Comparison of ENCODE assay signal across 15 cellular contexts in the genomic region with DNA sequence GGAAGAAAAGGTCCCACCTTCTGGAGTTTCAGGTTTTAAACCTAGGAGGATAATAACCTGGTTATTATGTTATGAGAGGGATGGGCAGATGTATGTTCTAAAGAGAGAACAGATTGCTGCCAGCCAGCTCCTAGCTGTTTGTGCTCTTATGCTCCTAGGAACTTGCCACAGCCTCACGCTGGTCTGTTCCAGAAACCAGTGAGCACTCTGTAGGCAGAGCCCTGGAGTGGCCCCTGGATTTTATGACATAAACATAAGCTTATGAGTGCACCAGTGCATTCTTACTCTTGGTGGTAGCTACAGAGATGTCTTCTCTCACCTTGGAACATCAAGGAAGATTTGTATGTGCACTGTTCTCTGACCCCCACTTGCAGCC.
"Had no signal": no experiment of that assay in that cellular context is flagged by ENCODE, and none has a peak within 500 bp of the region (broad histone marks: within the 10 kb centered on the region; RNA-seq: fewer than 3 reads in every experiment).

No MANE protein-coding gene starts in this region.

- H3K4me3 ChIP-seq: body of pancreas, transverse colon had no signal

- H3K27ac ChIP-seq: body of pancreas had no signal

- H3K27me3 ChIP-seq: body of pancreas, transverse colon had no signal

- H3K9me3 Mint-ChIP-seq: activated naive CD4-positive, alpha-beta T cell treated with anti-CD3 and anti-CD28 coated beads, Interleukin-2, amount 50 U/mL, for 24 hours; natural killer cell treated with Interleukin-12 subunit alpha and Interleukin-12 subunit beta and Interleukin-15 and Interleukin-18, amount 100 ng/mL, for 72 hours had no signal

- H3K27me3 Mint-ChIP-seq: activated naive CD4-positive, alpha-beta T cell treated with anti-CD3 and anti-CD28 coated beads, Interleukin-2, amount 50 U/mL, for 24 hours; natural killer cell treated with Interleukin-12 subunit alpha and Interleukin-12 subunit beta and Interleukin-15 and Interleukin-18, amount 100 ng/mL, for 72 hours had no signal

- DNase-seq: activated CD4-positive, alpha-beta T cell treated with anti-CD3 and anti-CD28 coated beads, Interleukin-2, amount 50 U/mL, for 4 hours; activated CD4-positive, CD25-positive, alpha-beta regulatory T cell treated with anti-CD3 and anti-CD28 coated beads, Interleukin-2, amount 50 U/mL, for 72 hours; activated effector memory CD4-positive, alpha-beta T cell treated with Interleukin-2 at 50 U/mL for 16 hours; body of pancreas; cortex of kidney; effector memory CD4-positive, alpha-beta T cell; hippocampal formation; mesendoderm; stimulated activated CD4-positive, alpha-beta T cell treated with anti-CD3 and anti-CD28 coated beads, Interleukin-2, amount 100 ng/mL, for 48 hours; stimulated activated naive CD4-positive, alpha-beta T cell; T1000; transverse colon had no signal

- FAIRE-seq: keratinocyte had no signal

- H3K9me3 ChIP-seq: body of pancreas, transverse colon had no signal

- H3K27ac Mint-ChIP-seq: activated naive CD4-positive, alpha-beta T cell treated with anti-CD3 and anti-CD28 coated beads, Interleukin-2, amount 50 U/mL, for 24 hours had no signal

- H3K4me3 Mint-ChIP-seq: activated naive CD4-positive, alpha-beta T cell treated with anti-CD3 and anti-CD28 coated beads, Interleukin-2, amount 50 U/mL, for 24 hours; natural killer cell treated with Interleukin-12 subunit alpha and Interleukin-12 subunit beta and Interleukin-15 and Interleukin-18, amount 100 ng/mL, for 72 hours had no signal
